ENCODE assay signal across 13 cellular contexts in genomic region chr9:131097259-131097947, GRCh38. TPM values are rescaled to one million over a fixed set of nuclear protein-coding genes. Genes with fewer than 3 reads are reported as not detected.
DNase-seq lines count a peak whose midpoint lies in the region; ATAC-seq and TF ChIP-seq lines count a peak whose summit lies in the region.
"Had no signal": no experiment of that assay in that cellular context is flagged by ENCODE, and none has a peak within 500 bp of the region (broad histone marks: within the 10 kb centered on the region; RNA-seq: fewer than 3 reads in every experiment).

No MANE protein-coding gene starts in this region.

- ATAC-seq in memory B cell (ENCODE audit: low read depth) (no peak), HG02642 (IDR thresholded peaks at IDR 0.05; ENCODE audit: poor library complexity, unreplicated experiment) (no peak), foreskin keratinocyte (no peak)
- ATAC-seq: GM12878 had no signal

- DNase-seq in activated naive CD4-positive, alpha-beta T cell treated with anti-CD3 and anti-CD28 coated beads, Interleukin-2, amount 50 U/mL, for 16 hours: no peak
- no peak for DNase-seq in MCF 10A (ENCODE audit: unreplicated experiment)
- no peak for DNase-seq in memory B cell (ENCODE audit: low spot score in 2 of 2)
- no peak for DNase-seq in thyroid gland
- no peak for DNase-seq in NCI-H2029 (lab: John Stamatoyannopoulos, UW)
- DNase-seq in foreskin keratinocyte: no peak
- DNase-seq: activated CD8-positive, alpha-beta memory T cell treated with anti-CD3 and anti-CD28 coated beads, Interleukin-2, amount 50 U/mL, for 4 hours; BE2C; HFFc6 had no signal

- H3K4me1 Mint-ChIP-seq in activated naive CD4-positive, alpha-beta T cell treated with anti-CD3 and anti-CD28 coated beads, Interleukin-2, amount 50 U/mL, for 24 hours: peaks cover 9% of the 10 kb centered on the region
- peaks cover 10% of the 10 kb centered on the region for H3K4me1 Mint-ChIP-seq in MCF 10A (ENCODE audit: insufficient read depth, unreplicated experiment)
- H3K4me1 Mint-ChIP-seq in memory B cell: peaks cover 7% of the 10 kb centered on the region

- no peak overlapping the region for H3K27ac Mint-ChIP-seq in activated naive CD4-positive, alpha-beta T cell treated with anti-CD3 and anti-CD28 coated beads, Interleukin-2, amount 50 U/mL, for 24 hours
- H3K27ac Mint-ChIP-seq in MCF 10A (ENCODE audit: low read depth, unreplicated experiment) (no peak overlapping the region), memory B cell (no peak overlapping the region)
- H3K27ac Mint-ChIP-seq: HFFc6 had no signal

- 31 to 49% methylated on average over 6 to 10 of the region's 10 CpGs for WGBS in thyroid gland, 2 donors

- H3K9me3 Mint-ChIP-seq in activated naive CD4-positive, alpha-beta T cell treated with anti-CD3 and anti-CD28 coated beads, Interleukin-2, amount 50 U/mL, for 24 hours: no peaks in the 10 kb centered on the region
- H3K9me3 Mint-ChIP-seq in MCF 10A (ENCODE audit: unreplicated experiment) (no peaks in the 10 kb centered on the region), memory B cell (no peaks in the 10 kb centered on the region)
- H3K9me3 Mint-ChIP-seq: HFFc6 had no signal

- intact Hi-C loops in MCF 10A (cut with micrococcal nuclease) (no loop called here), thyroid gland (cut with DNase I) (no loop called here)

- peaks cover 53 to 56% of the 10 kb centered on the region in 2 donors for H3K4me1 ChIP-seq in thyroid gland
- peaks cover 3% of the 10 kb centered on the region for H3K4me1 ChIP-seq in foreskin keratinocyte

- peak overlapping the region; percentile 76 for H3K4me3 Mint-ChIP-seq in activated naive CD4-positive, alpha-beta T cell treated with anti-CD3 and anti-CD28 coated beads, Interleukin-2, amount 50 U/mL, for 24 hours
- peak overlapping the region; percentile 70 for H3K4me3 Mint-ChIP-seq in MCF 10A (ENCODE audit: unreplicated experiment)
- H3K4me3 Mint-ChIP-seq in memory B cell: peak overlapping the region; percentile 56
- H3K4me3 Mint-ChIP-seq: HFFc6 had no signal

- peaks cover 20% of the 10 kb centered on the region for H3K27me3 Mint-ChIP-seq in activated naive CD4-positive, alpha-beta T cell treated with anti-CD3 and anti-CD28 coated beads, Interleukin-2, amount 50 U/mL, for 24 hours
- H3K27me3 Mint-ChIP-seq in MCF 10A (ENCODE audit: insufficient read depth, unreplicated experiment): no peaks in the 10 kb centered on the region
- H3K27me3 Mint-ChIP-seq in memory B cell: peaks cover 21% of the 10 kb centered on the region

- CTCF ChIA-PET in MCF 10A (lab: Yijun Ruan, JAX): interaction anchor here (0.6 to 0.9 kb wide), 3 partner anchors 10 to 60 kb away, joined by 3 read pairs; no protein-coding TSS in a partner anchor

- POLR2A ChIA-PET in MCF 10A (lab: Yijun Ruan, JAX): interaction anchor here (0.6 to 2.9 kb wide), 4 partner anchors 12 to 1174 kb away, joined by 3 to 20 read pairs (median 3); partner anchors contain the start of gene NUP214

- no peaks in the 10 kb centered on the region for H3K36me3 Mint-ChIP-seq in activated naive CD4-positive, alpha-beta T cell treated with anti-CD3 and anti-CD28 coated beads, Interleukin-2, amount 50 U/mL, for 24 hours
- H3K36me3 Mint-ChIP-seq in MCF 10A (ENCODE audit: insufficient read depth, unreplicated experiment): peaks cover 7% of the 10 kb centered on the region
- no peaks in the 10 kb centered on the region for H3K36me3 Mint-ChIP-seq in memory B cell

- H3K9me3 ChIP-seq in thyroid gland: no peaks in the 10 kb centered on the region
- H3K9me3 ChIP-seq: BE2C had no signal

- TF ChIP-seq CTCF in MCF 10A (IDR thresholded peaks at IDR 0.05; ENCODE audit: unreplicated experiment) (no peak), thyroid gland (IDR thresholded peaks at IDR 0.05) (no peak), foreskin keratinocyte (conservative IDR thresholded peaks at IDR 0.05) (no peak)

- no TSS peak for BruUV-seq in MCF 10A (replicated peaks; lab: Mats Ljungman, UMichigan)

- peak overlapping the region; percentile 94 to 99 (median 95) for H3K27ac ChIP-seq in thyroid gland
- no peak overlapping the region for H3K27ac ChIP-seq in foreskin keratinocyte

- H3K27me3 ChIP-seq in thyroid gland: no peaks in the 10 kb centered on the region
- H3K27me3 ChIP-seq in foreskin keratinocyte: peaks cover 28% of the 10 kb centered on the region

- no peaks in the 10 kb centered on the region for H3K36me3 ChIP-seq in thyroid gland
- H3K36me3 ChIP-seq: BE2C had no signal

- TF ChIP-seq POLR2A in thyroid gland (IDR thresholded peaks at IDR 0.05): no peak

- H3K4me3 ChIP-seq in thyroid gland (replicated peaks in 1 of 3): peak overlapping the region in 2 of 3 donors; percentile 60 to 84
- H3K4me3 ChIP-seq: GM12878 had no signal

RNA-seq across cellular contexts. Expression of gene AIF1L, which starts 1.1 kb away (rescaled TPM):
- total RNA-seq in MCF 10A (2022): 2.6 and 4.1 TPM in 2 replicates
- total RNA-seq in thyroid gland: 100 to 1,000 TPM in 1 of 4 donors, 10 to 100 TPM in 3; 43.0 to 114 (median 87.9) TPM
- 4.4 and 4.9 TPM in 2 replicates for total RNA-seq in foreskin keratinocyte
- polyA plus RNA-seq in foreskin keratinocyte: 3.8 and 4.1 TPM in 2 replicates
- total RNA-seq: OCI-LY7 had no signal

RNA-seq across cellular contexts. Expression of gene NUP214, which starts 28.0 kb away (rescaled TPM):
- 41.8 and 46.9 TPM in 2 replicates for total RNA-seq in MCF 10A (2022)
- total RNA-seq in thyroid gland: 10 to 100 TPM; 27.3 to 59.2 (median 46.6) TPM
- 25.1 and 26.8 TPM in 2 replicates for total RNA-seq in foreskin keratinocyte
- polyA plus RNA-seq in foreskin keratinocyte: 14.4 and 15.5 TPM in 2 replicates
